Comparison of ENCODE assay signal across 1 cellular context in the genomic region with DNA sequence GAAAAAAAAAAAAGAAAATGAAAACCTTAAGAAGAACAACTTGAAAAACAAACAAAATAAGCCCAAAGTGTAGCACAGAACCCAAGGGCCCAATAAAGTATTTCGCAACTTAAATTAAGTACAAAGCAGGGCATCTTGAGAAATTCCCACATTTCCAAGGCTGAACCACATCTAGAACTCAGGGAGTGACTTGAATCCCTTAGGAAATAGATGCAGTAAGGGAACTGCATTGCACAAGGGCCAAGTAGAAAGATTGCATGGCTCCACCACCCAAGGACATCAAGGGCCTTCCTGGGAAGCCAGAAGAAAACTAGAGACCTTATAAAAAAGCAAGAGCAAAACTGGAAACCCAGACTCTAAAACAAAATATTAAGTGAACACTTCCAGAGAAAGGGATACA.
TF ChIP-seq lines count a peak whose summit lies in the region.

No MANE protein-coding gene starts in this region.

TF ChIP-seq in GM23338, 12 proteins besides CTCF, POLR2A, EP300 and RAD21 (continued from another document):
- TF ChIP-seq, protein P1, sequence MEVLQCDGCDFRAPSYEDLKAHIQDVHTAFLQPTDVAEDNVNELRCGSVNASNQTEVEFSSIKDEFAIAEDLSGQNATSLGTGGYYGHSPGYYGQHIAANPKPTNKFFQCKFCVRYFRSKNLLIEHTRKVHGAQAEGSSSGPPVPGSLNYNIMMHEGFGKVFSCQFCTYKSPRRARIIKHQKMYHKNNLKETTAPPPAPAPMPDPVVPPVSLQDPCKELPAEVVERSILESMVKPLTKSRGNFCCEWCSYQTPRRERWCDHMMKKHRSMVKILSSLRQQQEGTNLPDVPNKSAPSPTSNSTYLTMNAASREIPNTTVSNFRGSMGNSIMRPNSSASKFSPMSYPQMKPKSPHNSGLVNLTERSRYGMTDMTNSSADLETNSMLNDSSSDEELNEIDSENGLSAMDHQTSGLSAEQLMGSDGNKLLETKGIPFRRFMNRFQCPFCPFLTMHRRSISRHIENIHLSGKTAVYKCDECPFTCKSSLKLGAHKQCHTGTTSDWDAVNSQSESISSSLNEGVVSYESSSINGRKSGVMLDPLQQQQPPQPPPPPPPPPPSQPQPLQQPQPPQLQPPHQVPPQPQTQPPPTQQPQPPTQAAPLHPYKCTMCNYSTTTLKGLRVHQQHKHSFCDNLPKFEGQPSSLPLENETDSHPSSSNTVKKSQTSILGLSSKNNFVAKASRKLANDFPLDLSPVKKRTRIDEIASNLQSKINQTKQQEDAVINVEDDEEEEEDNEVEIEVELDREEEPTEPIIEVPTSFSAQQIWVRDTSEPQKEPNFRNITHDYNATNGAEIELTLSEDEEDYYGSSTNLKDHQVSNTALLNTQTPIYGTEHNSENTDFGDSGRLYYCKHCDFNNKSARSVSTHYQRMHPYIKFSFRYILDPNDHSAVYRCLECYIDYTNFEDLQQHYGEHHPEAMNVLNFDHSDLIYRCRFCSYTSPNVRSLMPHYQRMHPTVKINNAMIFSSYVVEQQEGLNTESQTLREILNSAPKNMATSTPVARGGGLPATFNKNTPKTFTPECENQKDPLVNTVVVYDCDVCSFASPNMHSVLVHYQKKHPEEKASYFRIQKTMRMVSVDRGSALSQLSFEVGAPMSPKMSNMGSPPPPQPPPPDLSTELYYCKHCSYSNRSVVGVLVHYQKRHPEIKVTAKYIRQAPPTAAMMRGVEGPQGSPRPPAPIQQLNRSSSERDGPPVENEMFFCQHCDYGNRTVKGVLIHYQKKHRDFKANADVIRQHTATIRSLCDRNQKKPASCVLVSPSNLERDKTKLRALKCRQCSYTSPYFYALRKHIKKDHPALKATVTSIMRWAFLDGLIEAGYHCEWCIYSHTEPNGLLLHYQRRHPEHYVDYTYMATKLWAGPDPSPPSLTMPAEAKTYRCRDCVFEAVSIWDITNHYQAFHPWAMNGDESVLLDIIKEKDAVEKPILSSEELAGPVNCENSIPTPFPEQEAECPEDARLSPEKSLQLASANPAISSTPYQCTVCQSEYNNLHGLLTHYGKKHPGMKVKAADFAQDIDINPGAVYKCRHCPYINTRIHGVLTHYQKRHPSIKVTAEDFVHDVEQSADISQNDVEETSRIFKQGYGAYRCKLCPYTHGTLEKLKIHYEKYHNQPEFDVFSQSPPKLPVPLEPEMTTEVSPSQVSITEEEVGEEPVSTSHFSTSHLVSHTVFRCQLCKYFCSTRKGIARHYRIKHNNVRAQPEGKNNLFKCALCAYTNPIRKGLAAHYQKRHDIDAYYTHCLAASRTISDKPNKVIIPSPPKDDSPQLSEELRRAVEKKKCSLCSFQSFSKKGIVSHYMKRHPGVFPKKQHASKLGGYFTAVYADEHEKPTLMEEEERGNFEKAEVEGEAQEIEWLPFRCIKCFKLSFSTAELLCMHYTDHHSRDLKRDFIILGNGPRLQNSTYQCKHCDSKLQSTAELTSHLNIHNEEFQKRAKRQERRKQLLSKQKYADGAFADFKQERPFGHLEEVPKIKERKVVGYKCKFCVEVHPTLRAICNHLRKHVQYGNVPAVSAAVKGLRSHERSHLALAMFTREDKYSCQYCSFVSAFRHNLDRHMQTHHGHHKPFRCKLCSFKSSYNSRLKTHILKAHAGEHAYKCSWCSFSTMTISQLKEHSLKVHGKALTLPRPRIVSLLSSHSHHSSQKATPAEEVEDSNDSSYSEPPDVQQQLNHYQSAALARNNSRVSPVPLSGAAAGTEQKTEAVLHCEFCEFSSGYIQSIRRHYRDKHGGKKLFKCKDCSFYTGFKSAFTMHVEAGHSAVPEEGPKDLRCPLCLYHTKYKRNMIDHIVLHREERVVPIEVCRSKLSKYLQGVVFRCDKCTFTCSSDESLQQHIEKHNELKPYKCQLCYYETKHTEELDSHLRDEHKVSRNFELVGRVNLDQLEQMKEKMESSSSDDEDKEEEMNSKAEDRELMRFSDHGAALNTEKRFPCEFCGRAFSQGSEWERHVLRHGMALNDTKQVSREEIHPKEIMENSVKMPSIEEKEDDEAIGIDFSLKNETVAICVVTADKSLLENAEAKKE (CRISPR knock-in tag; IDR thresholded peaks at IDR 0.05), result no peak
- TF ChIP-seq, protein P2, sequence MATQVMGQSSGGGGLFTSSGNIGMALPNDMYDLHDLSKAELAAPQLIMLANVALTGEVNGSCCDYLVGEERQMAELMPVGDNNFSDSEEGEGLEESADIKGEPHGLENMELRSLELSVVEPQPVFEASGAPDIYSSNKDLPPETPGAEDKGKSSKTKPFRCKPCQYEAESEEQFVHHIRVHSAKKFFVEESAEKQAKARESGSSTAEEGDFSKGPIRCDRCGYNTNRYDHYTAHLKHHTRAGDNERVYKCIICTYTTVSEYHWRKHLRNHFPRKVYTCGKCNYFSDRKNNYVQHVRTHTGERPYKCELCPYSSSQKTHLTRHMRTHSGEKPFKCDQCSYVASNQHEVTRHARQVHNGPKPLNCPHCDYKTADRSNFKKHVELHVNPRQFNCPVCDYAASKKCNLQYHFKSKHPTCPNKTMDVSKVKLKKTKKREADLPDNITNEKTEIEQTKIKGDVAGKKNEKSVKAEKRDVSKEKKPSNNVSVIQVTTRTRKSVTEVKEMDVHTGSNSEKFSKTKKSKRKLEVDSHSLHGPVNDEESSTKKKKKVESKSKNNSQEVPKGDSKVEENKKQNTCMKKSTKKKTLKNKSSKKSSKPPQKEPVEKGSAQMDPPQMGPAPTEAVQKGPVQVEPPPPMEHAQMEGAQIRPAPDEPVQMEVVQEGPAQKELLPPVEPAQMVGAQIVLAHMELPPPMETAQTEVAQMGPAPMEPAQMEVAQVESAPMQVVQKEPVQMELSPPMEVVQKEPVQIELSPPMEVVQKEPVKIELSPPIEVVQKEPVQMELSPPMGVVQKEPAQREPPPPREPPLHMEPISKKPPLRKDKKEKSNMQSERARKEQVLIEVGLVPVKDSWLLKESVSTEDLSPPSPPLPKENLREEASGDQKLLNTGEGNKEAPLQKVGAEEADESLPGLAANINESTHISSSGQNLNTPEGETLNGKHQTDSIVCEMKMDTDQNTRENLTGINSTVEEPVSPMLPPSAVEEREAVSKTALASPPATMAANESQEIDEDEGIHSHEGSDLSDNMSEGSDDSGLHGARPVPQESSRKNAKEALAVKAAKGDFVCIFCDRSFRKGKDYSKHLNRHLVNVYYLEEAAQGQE (IDR thresholded peaks at IDR 0.05; ENCODE audit: unreplicated experiment), result no peak
